In the genomic region with DNA sequence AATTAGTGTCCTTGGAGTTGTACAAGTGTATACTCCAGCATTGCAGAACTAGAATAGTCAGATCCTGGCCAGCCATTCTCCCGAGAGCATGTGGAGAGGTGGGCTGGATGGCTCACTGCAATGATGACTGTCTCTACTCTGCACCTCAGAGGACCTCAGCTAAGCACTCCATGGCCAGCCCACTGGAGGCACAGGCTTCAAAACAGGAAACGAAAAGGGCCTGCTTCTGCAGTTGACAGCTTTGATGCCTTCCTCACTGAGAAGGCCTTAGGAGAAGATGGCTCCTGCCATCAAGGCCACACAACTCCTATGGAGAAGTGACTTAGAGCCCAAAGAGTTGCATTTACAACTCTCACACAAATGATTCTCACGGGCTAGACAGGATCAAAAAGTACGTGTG, we compare ENCODE assay signal across 11 cellular contexts. TPM values are rescaled to one million over a fixed set of nuclear protein-coding genes. Genes with fewer than 3 reads are reported as not detected.
DNase-seq lines count a peak whose midpoint lies in the region; ATAC-seq and TF ChIP-seq lines count a peak whose summit lies in the region.
"Had no signal": no experiment of that assay in that cellular context is flagged by ENCODE, and none has a peak within 500 bp of the region (broad histone marks: within the 10 kb centered on the region; RNA-seq: fewer than 3 reads in every experiment).

No MANE protein-coding gene starts in this region.

- no peak for TF ChIP-seq CTCF in DND-41 (IDR thresholded peaks at IDR 0.05; ENCODE audit: borderline replicate concordance, extremely low read depth, low read length, poor library complexity, severe bottlenecking)
- TF ChIP-seq CTCF in MM.1S (IDR thresholded peaks at IDR 0.05; ENCODE audit: low read length): no peak
- TF ChIP-seq CTCF in nephron progenitor cell (IDR thresholded peaks at IDR 0.05): no peak

- H3K9me2 ChIP-seq in MM.1S (replicated peaks; ENCODE audit: insufficient read depth, low read length): no peaks in the 10 kb centered on the region

- H3K27me3 Mint-ChIP-seq in activated T-cell treated with anti-CD3 and anti-CD28 coated beads, Interleukin-2, amount 50 U/mL, for 72 hours (ENCODE audit: low read depth): no peaks in the 10 kb centered on the region
- peaks cover 5% of the 10 kb centered on the region for H3K27me3 Mint-ChIP-seq in nephron progenitor cell (ENCODE audit: low read depth, poor library complexity)

- H2AFZ ChIP-seq in DND-41 (ENCODE audit: low read depth, low read length): no peak overlapping the region
- H2AFZ ChIP-seq in MM.1S (ENCODE audit: low read length): peak overlapping the region; percentile 55

- H3K36me3 ChIP-seq in DND-41 (ENCODE audit: insufficient read depth, low read length) (no peaks in the 10 kb centered on the region), MM.1S (replicated peaks; ENCODE audit: insufficient read depth, low read length) (no peaks in the 10 kb centered on the region)
- H3K36me3 ChIP-seq: brain microvascular endothelial cell, thoracic aorta had no signal

- H3K9me3 Mint-ChIP-seq in activated T-cell treated with anti-CD3 and anti-CD28 coated beads, Interleukin-2, amount 50 U/mL, for 72 hours: no peaks in the 10 kb centered on the region
- peaks cover 13% of the 10 kb centered on the region for H3K9me3 Mint-ChIP-seq in nephron progenitor cell

- H3K9ac ChIP-seq in DND-41 (ENCODE audit: low read depth, low read length) (no peak overlapping the region), MM.1S (ENCODE audit: low read length) (no peak overlapping the region)

- H3K4me1 ChIP-seq in DND-41 (ENCODE audit: insufficient read depth, low read length): no peaks in the 10 kb centered on the region; the same call in 1 of the 2 replicates
- H3K4me1 ChIP-seq in MM.1S (ENCODE audit: low read length): peaks cover 12% of the 10 kb centered on the region

- H4K20me1 ChIP-seq in DND-41 (ENCODE audit: insufficient read depth, low read length) (no peaks in the 10 kb centered on the region), MM.1S (ENCODE audit: insufficient read depth, low read length) (no peaks in the 10 kb centered on the region)

- H3K4me2 ChIP-seq in DND-41 (ENCODE audit: insufficient read depth, low read length) (no peak overlapping the region), MM.1S (ENCODE audit: low read depth, low read length) (peak overlapping the region; percentile 18; the same call in 1 of the 2 replicates)

- H3K27ac Mint-ChIP-seq in activated T-cell treated with anti-CD3 and anti-CD28 coated beads, Interleukin-2, amount 50 U/mL, for 72 hours: peak overlapping the region; percentile 80
- H3K27ac Mint-ChIP-seq in nephron progenitor cell: peak overlapping the region; percentile 13
- H3K27ac Mint-ChIP-seq: nephron had no signal

- H3K4me3 Mint-ChIP-seq in activated T-cell treated with anti-CD3 and anti-CD28 coated beads, Interleukin-2, amount 50 U/mL, for 72 hours: peak overlapping the region; percentile 49 to 59
- H3K4me3 Mint-ChIP-seq in nephron progenitor cell: no peak overlapping the region
- H3K4me3 Mint-ChIP-seq: nephron had no signal

- no peaks in the 10 kb centered on the region for H3K79me2 ChIP-seq in DND-41 (ENCODE audit: insufficient read depth, low read length)
- H3K79me2 ChIP-seq in MM.1S (ENCODE audit: low read length): no peaks in the 10 kb centered on the region

- DNase-seq in DND-41 (peak; percentile 12), MM.1S (no peak), nephron progenitor cell (no peak), NCI-H524 treated with DMSO at 0.1 percent for 48 hours (lab: John Stamatoyannopoulos, UW) (no peak), activated gamma-delta T cell (lab: John Stamatoyannopoulos, UW) (no peak)
- peak in 1 of 2 donors; percentile 33 for DNase-seq in activated T-cell treated with anti-CD3 and anti-CD28 coated beads, Interleukin-2, amount 50 U/mL, for 72 hours
- DNase-seq: brain microvascular endothelial cell, COR-L47 had no signal

- H3K36me3 Mint-ChIP-seq in activated T-cell treated with anti-CD3 and anti-CD28 coated beads, Interleukin-2, amount 50 U/mL, for 72 hours (ENCODE audit: insufficient read depth in 2 of 2): no peaks in the 10 kb centered on the region
- no peaks in the 10 kb centered on the region for H3K36me3 Mint-ChIP-seq in nephron progenitor cell (ENCODE audit: low read depth)

- H3K4me1 Mint-ChIP-seq in activated T-cell treated with anti-CD3 and anti-CD28 coated beads, Interleukin-2, amount 50 U/mL, for 72 hours (ENCODE audit: low read depth): peaks cover 40% of the 10 kb centered on the region
- peaks cover 17% of the 10 kb centered on the region for H3K4me1 Mint-ChIP-seq in nephron progenitor cell
- H3K4me1 Mint-ChIP-seq: nephron had no signal

- no peak overlapping the region for H3K4me3 ChIP-seq in DND-41 (ENCODE audit: low read depth in 1 of 2, low read length in 2 of 2)
- no peak overlapping the region for H3K4me3 ChIP-seq in MM.1S (ENCODE audit: low read length)
- H3K4me3 ChIP-seq: thoracic aorta had no signal

- no peak for ATAC-seq in DND-41 (ENCODE audit: insufficient read depth, low read depth)
- peak; percentile 54 for ATAC-seq in activated T-cell treated with anti-CD3 and anti-CD28 coated beads, Interleukin-2, amount 50 U/mL, for 72 hours (replicated peaks in 1 of 2)
- ATAC-seq in GM21381 (IDR thresholded peaks at IDR 0.05; ENCODE audit: unreplicated experiment): no peak

- H3K27me3 ChIP-seq in DND-41 (ENCODE audit: insufficient read depth, low read length, poor library complexity): no peaks in the 10 kb centered on the region
- no peaks in the 10 kb centered on the region for H3K27me3 ChIP-seq in MM.1S (replicated peaks; ENCODE audit: insufficient read depth, low read length)
- H3K27me3 ChIP-seq: brain microvascular endothelial cell had no signal

- peaks cover 4% of the 10 kb centered on the region; the same call in 1 of the 2 replicates for H3F3A ChIP-seq in MM.1S (ENCODE audit: insufficient read depth, low read length)

- H3K9me3 ChIP-seq in DND-41 (ENCODE audit: insufficient read depth, low read length, severe bottlenecking) (no peaks in the 10 kb centered on the region), MM.1S (replicated peaks; ENCODE audit: insufficient read depth, low read length) (no peaks in the 10 kb centered on the region)
- H3K9me3 ChIP-seq: thoracic aorta had no signal

- H3K27ac ChIP-seq in DND-41 (ENCODE audit: low read length) (no peak overlapping the region), MM.1S (ENCODE audit: low read length) (no peak overlapping the region)
- H3K27ac ChIP-seq: brain microvascular endothelial cell, thoracic aorta had no signal

RNA-seq across cellular contexts. Expression of a gene that starts 9.1 kb away (rescaled TPM):
- total RNA-seq in activated T-cell treated with anti-CD3 and anti-CD28 coated beads, Interleukin-2, amount 50 U/mL, for 72 hours: 10 to 100 TPM; 68.5 to 74.1 TPM

RNA-seq across cellular contexts. Expression of a gene that starts 29.1 kb away (rescaled TPM):
- under 1 TPM; 0.22 to 0.93 TPM for total RNA-seq in activated T-cell treated with anti-CD3 and anti-CD28 coated beads, Interleukin-2, amount 50 U/mL, for 72 hours

RNA-seq across cellular contexts. Expression of a gene that starts 40.9 kb away (rescaled TPM):
- total RNA-seq in activated T-cell treated with anti-CD3 and anti-CD28 coated beads, Interleukin-2, amount 50 U/mL, for 72 hours: 10 to 100 TPM; 13.3 to 20.3 TPM

RNA-seq across cellular contexts. Expression of a gene that starts 47.5 kb away (rescaled TPM):
- 10 to 100 TPM; 36.7 to 41.2 TPM for total RNA-seq in activated T-cell treated with anti-CD3 and anti-CD28 coated beads, Interleukin-2, amount 50 U/mL, for 72 hours

RNA-seq across cellular contexts. Expression of a gene that starts 55.2 kb away (rescaled TPM):
- total RNA-seq in activated T-cell treated with anti-CD3 and anti-CD28 coated beads, Interleukin-2, amount 50 U/mL, for 72 hours: 10 to 100 TPM; 78.5 to 90.9 TPM

Comparison
In these comparisons a context has a peak if more than half of its experiments do, and no peak if none do; other contexts are left out.
1. ATAC-seq: peak in activated T-cell treated with anti-CD3 and anti-CD28 coated beads, Interleukin-2, amount 50 U/mL, for 72 hours (2 of 2); none in DND-41 (single experiment) and GM21381 (single experiment).